Comparison of ENCODE assay signal across 13 cellular contexts in the genomic region with DNA sequence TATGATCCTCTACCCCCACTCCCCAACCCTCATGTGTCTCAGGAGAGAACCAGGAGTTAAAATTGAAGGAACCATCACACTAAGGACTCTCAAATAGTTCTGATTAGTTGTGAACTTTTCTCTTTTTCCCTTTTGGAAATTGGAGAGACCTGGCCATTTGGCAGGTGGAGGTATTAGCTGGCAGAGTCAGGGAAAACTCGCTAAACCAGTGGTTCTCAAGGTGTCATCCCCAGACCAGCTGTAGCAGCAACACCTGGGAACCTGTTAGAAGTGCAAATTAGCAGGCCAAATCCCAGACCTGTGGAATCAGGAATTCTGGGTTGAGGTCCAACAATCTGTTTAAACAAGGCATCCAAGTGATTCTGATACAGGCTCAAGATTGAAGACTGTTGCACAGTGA.
"Had no signal": no experiment of that assay in that cellular context is flagged by ENCODE, and none has a peak within 500 bp of the region (broad histone marks: within the 10 kb centered on the region; RNA-seq: fewer than 3 reads in every experiment).

No MANE protein-coding gene starts in this region.

- ATAC-seq: activated CD8-positive, alpha-beta memory T cell treated with anti-CD3 and anti-CD28 coated beads, Interleukin-2, amount 10 ng/mL, durations not matched to agents 7 days and 5 days; left lobe of liver had no signal

- H3K27me3 ChIP-seq: ascending aorta, ovary had no signal

- H3K27ac ChIP-seq: ascending aorta, ovary had no signal

- H3K9me3 ChIP-seq: ascending aorta, ovary had no signal

- H3K4me3 ChIP-seq: ascending aorta, ovary had no signal

- DNase-seq: activated CD4-positive, alpha-beta memory T cell treated with anti-CD3 and anti-CD28 coated beads for 36 hours; activated CD4-positive, alpha-beta T cell treated with anti-CD3 and anti-CD28 coated beads for 1 hour; activated CD8-positive, alpha-beta memory T cell treated with anti-CD3 and anti-CD28 coated beads, Interleukin-2, amount 10 ng/mL, durations not matched to agents 7 days and 5 days; activated naive CD4-positive, alpha-beta T cell treated with anti-CD3 and anti-CD28 coated beads for 36 hours; activated T-cell treated with anti-CD3 and anti-CD28 coated beads, Interleukin-2, amount 50 U/mL, for 1 hour; endodermal cell; erythroblast; ovary; stimulated activated CD4-positive, alpha-beta T cell treated with anti-CD3 and anti-CD28 coated beads, Interleukin-1b, Interleukin-23, amount 100 ng/mL, for 48 hours; T1000 had no signal

- H3K27me3 Mint-ChIP-seq: activated CD4-positive, alpha-beta memory T cell treated with anti-CD3 and anti-CD28 coated beads for 36 hours had no signal

- H3K36me3 ChIP-seq: ascending aorta, ovary had no signal

- H3K36me3 Mint-ChIP-seq: activated CD4-positive, alpha-beta memory T cell treated with anti-CD3 and anti-CD28 coated beads for 36 hours; activated CD8-positive, alpha-beta memory T cell treated with anti-CD3 and anti-CD28 coated beads, Interleukin-2, amount 10 ng/mL, durations not matched to agents 7 days and 5 days had no signal

- H3K4me3 Mint-ChIP-seq: activated CD4-positive, alpha-beta memory T cell treated with anti-CD3 and anti-CD28 coated beads for 36 hours; activated CD8-positive, alpha-beta memory T cell treated with anti-CD3 and anti-CD28 coated beads, Interleukin-2, amount 10 ng/mL, durations not matched to agents 7 days and 5 days; activated naive CD4-positive, alpha-beta T cell treated with anti-CD3 and anti-CD28 coated beads for 36 hours; endodermal cell had no signal

- H3K27ac Mint-ChIP-seq: activated CD4-positive, alpha-beta memory T cell treated with anti-CD3 and anti-CD28 coated beads for 36 hours; activated CD8-positive, alpha-beta memory T cell treated with anti-CD3 and anti-CD28 coated beads, Interleukin-2, amount 10 ng/mL, durations not matched to agents 7 days and 5 days; activated naive CD4-positive, alpha-beta T cell treated with anti-CD3 and anti-CD28 coated beads for 36 hours; activated T-helper 2 cell treated with anti-CD3 and anti-CD28 coated beads, Interferon-gamma antibody, Interleukin-2, Interleukin-4, amounts not matched to agents 10 μg/mL and 5 μg/mL and 100 μg/mL, durations not matched to agents 14 hours and 24 hours and 36 hours; endodermal cell had no signal

- H3K9me3 Mint-ChIP-seq: activated CD4-positive, alpha-beta memory T cell treated with anti-CD3 and anti-CD28 coated beads for 36 hours; activated naive CD4-positive, alpha-beta T cell treated with anti-CD3 and anti-CD28 coated beads for 36 hours; activated T-helper 2 cell treated with anti-CD3 and anti-CD28 coated beads, Interferon-gamma antibody, Interleukin-2, Interleukin-4, amounts not matched to agents 10 μg/mL and 5 μg/mL and 100 μg/mL, durations not matched to agents 14 hours and 24 hours and 36 hours; endodermal cell had no signal
